20 cellular contexts compared by ENCODE assay signal in genomic region chr6:162620067-162620466, GRCh38.
"Had no signal": no experiment of that assay in that cellular context is flagged by ENCODE, and none has a peak within 500 bp of the region (broad histone marks: within the 10 kb centered on the region; RNA-seq: fewer than 3 reads in every experiment).

No MANE protein-coding gene starts in this region.

- DNase-seq: dorsolateral prefrontal cortex; effector CD8-positive, alpha-beta T cell; foreskin melanocyte; head of caudate nucleus; hippocampal formation; islet precursor cell; left ventricle myocardium inferior; lower lobe of right lung; natural killer cell; posterior cingulate gyrus; sigmoid colon; stimulated activated CD4-positive, alpha-beta T cell treated with anti-CD3 and anti-CD28 coated beads, Interleukin-2, amount 100 ng/mL, for 24 hours; stimulated activated CD4-positive, alpha-beta T cell treated with anti-CD3 and anti-CD28 coated beads, Interleukin-4, amount 100 ng/mL, for 4 hours; stimulated activated naive B cell treated with anti-CD40 and anti-IgM and Interleukin-4, amounts not matched to agents 10 μg/mL and 1 μg/mL and 100 μg/mL, for 72 hours; stimulated activated naive CD8-positive, alpha-beta T cell treated with anti-CD3 and anti-CD28 coated beads, Interleukin-15, amount 100 ng/mL, for 72 hours; testis; upper lobe of right lung had no signal

- H3K27ac ChIP-seq: dorsolateral prefrontal cortex, left ventricle myocardium inferior, lower lobe of right lung, sigmoid colon, skin epidermis, testis, tibial nerve, upper lobe of right lung, vagina had no signal

- H3K4me1 ChIP-seq: lower lobe of right lung, sigmoid colon, testis, upper lobe of right lung had no signal

- H3K36me3 ChIP-seq: left ventricle myocardium inferior, lower lobe of right lung, sigmoid colon, tibial nerve, upper lobe of right lung, vagina had no signal

- H3K9me3 ChIP-seq: left ventricle myocardium inferior, lower lobe of right lung, sigmoid colon, testis, tibial nerve, upper lobe of right lung, vagina had no signal

- H3K4me3 ChIP-seq: dorsolateral prefrontal cortex, left ventricle myocardium inferior, lower lobe of right lung, sigmoid colon, skin epidermis, testis, tibial nerve, upper lobe of right lung, vagina had no signal

- H3K27me3 ChIP-seq: dorsolateral prefrontal cortex, sigmoid colon, testis, tibial nerve, upper lobe of right lung, vagina had no signal

- ATAC-seq: lower lobe of right lung; natural killer cell; stimulated activated naive B cell treated with anti-CD40 and anti-IgM and Interleukin-4, amounts not matched to agents 10 μg/mL and 1 μg/mL and 100 μg/mL, for 72 hours; stimulated activated naive CD8-positive, alpha-beta T cell treated with anti-CD3 and anti-CD28 coated beads, Interleukin-15, amount 100 ng/mL, for 72 hours; upper lobe of right lung had no signal
